In the genomic region with DNA sequence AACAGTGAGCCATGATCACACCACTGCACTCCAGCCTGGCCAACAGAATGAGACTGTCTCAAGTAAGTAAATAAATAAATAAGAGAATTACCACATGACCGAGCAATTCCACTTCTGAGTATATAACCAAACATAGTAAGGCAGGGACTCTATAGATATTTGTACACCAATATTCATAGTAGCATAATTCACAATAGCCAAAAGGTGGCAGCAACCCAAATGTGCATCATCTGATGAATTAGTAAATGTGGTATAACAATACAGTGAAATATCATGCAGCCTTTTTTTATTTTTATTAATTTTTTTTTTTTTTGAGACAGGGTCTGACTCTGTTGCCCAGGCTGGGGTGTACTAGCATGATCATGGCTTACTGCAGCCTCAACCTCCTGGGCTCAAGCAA, we compare ENCODE assay signal across 22 cellular contexts. TPM values are rescaled to one million over a fixed set of nuclear protein-coding genes. Genes with fewer than 3 reads are reported as not detected.
DNase-seq lines count a peak whose midpoint lies in the region; TF ChIP-seq lines count a peak whose summit lies in the region.
"Had no signal": no experiment of that assay in that cellular context is flagged by ENCODE, and none has a peak within 500 bp of the region (broad histone marks: within the 10 kb centered on the region; RNA-seq: fewer than 3 reads in every experiment).

No MANE protein-coding gene starts in this region.

- H4K91ac ChIP-seq in mesenchymal stem cell (ENCODE audit: low read length) = no peak overlapping the region

- no peak overlapping the region for H3K4me2 ChIP-seq in mesenchymal stem cell (ENCODE audit: low read length, poor library complexity, severe bottlenecking)

- no peak overlapping the region for H3K9ac ChIP-seq in mesenchymal stem cell (ENCODE audit: low read length)

- intact Hi-C loops in ovary (cut with DNase I) = no loop called here

- H2BK15ac ChIP-seq in mesenchymal stem cell (ENCODE audit: low read depth, poor library complexity, severe bottlenecking) = no peak overlapping the region

- DNase-seq in GM10266 (ENCODE audit: extremely low spot score) (no peak), NAMALWA (ENCODE audit: low spot score) (peak; percentile 15), astrocyte of the spinal cord (ENCODE audit: low read depth, low spot score) (peak; percentile 4), mesenchymal stem cell (peak; percentile 17), GM10248 (ENCODE audit: extremely low spot score) (no peak), substantia nigra (lab: John Stamatoyannopoulos, UW) (no peak), ovary (no peak)
- DNase-seq: activated B cell treated with CpG ODN at 0.5 μM for 24 hours; activated CD4-positive, alpha-beta T cell treated with anti-CD3 and anti-CD28 coated beads, Interleukin-2, amount 50 U/mL, for 48 hours; activated T-cell treated with anti-CD3 and anti-CD28 coated beads for 4 hours; amniotic stem cell; CD4-positive, alpha-beta memory T cell; DMS79 treated with DMSO at 0.1 percent for 48 hours; foreskin fibroblast; hippocampal formation; KBM-7; NCI-H1092; NCI-H2029 treated with DMSO at 0.1 percent for 48 hours; NCI-H345; psoas muscle; T-helper 9 cell; uterus had no signal

- WGBS in mesenchymal stem cell = no CpG with 5 or more reads among the region's 1 CpG
- WGBS in ovary, 3 donors = 75 to 88% (median 83%) methylated on average over 1 of the region's 1 CpG

- H2BK120ac ChIP-seq in mesenchymal stem cell (ENCODE audit: low read depth, low read length) = no peak overlapping the region

- no peaks in the 10 kb centered on the region for H3K27me3 ChIP-seq in mesenchymal stem cell (ENCODE audit: control insufficient read depth in 1 of 2, insufficient read depth in 1 of 2, low read length in 2 of 2)
- H3K27me3 ChIP-seq in ovary = no peaks in the 10 kb centered on the region
- H3K27me3 ChIP-seq: uterus had no signal

- H2AK5ac ChIP-seq in mesenchymal stem cell (ENCODE audit: low read length, severe bottlenecking) = no peak overlapping the region

- H3K4me3 ChIP-seq in astrocyte of the spinal cord (ENCODE audit: low read depth, low read length) (no peak overlapping the region), mesenchymal stem cell (ENCODE audit: insufficient read depth in 1 of 2, low read depth in 1 of 2, low read length in 2 of 2) (no peak overlapping the region), ovary (no peak overlapping the region)
- H3K4me3 ChIP-seq: psoas muscle, uterus had no signal

- H3K79me1 ChIP-seq in mesenchymal stem cell (replicated peaks; ENCODE audit: low read length, poor library complexity, severe bottlenecking) = peaks cover 4% of the 10 kb centered on the region

- no peak overlapping the region for H3K4ac ChIP-seq in mesenchymal stem cell (ENCODE audit: low read depth in 1 of 2, low read length in 2 of 2)

- H3K27ac ChIP-seq in mesenchymal stem cell (ENCODE audit: low read length, poor library complexity, severe bottlenecking) (no peak overlapping the region), substantia nigra (ENCODE audit: low read depth, low read length, poor library complexity, severe bottlenecking) (no peak overlapping the region), ovary (no peak overlapping the region)
- H3K27ac ChIP-seq: psoas muscle, uterus had no signal

- no peak overlapping the region for H3K23ac ChIP-seq in mesenchymal stem cell (ENCODE audit: low read length in 2 of 2)

- H2BK12ac ChIP-seq in mesenchymal stem cell (ENCODE audit: low read length in 2 of 2) = no peak overlapping the region

- H3K4me1 ChIP-seq in mesenchymal stem cell (ENCODE audit: control insufficient read depth, insufficient read depth, low read depth, low read length) = no peaks in the 10 kb centered on the region
- peaks cover 2% of the 10 kb centered on the region for H3K4me1 ChIP-seq in ovary (ENCODE audit: insufficient read depth)
- H3K4me1 ChIP-seq: psoas muscle, uterus had no signal

- in situ Hi-C loops in astrocyte of the spinal cord (cut with HindIII; ENCODE audit: low sequenced_read_pairs) = no loop called here

- H2BK5ac ChIP-seq in mesenchymal stem cell (ENCODE audit: low read depth, low read length, poor library complexity, severe bottlenecking) = no peak overlapping the region

- CTCF ChIA-PET in GM10248 (lab: Yijun Ruan, JAX) = interaction anchor here (1.8 kb wide), 1 partner anchor 15 kb away, joined by 4 read pairs; no protein-coding TSS in a partner anchor

- H3K14ac ChIP-seq in mesenchymal stem cell (ENCODE audit: low read length in 2 of 2) = no peak overlapping the region

- no peak for TF ChIP-seq POLR2A in ovary (IDR thresholded peaks at IDR 0.05)

- peak; percentile 3 for TF ChIP-seq CTCF in GM10266 (IDR thresholded peaks at IDR 0.05; ENCODE audit: control insufficient read depth, insufficient read depth, low read depth, missing control alignments)
- TF ChIP-seq CTCF in astrocyte of the spinal cord (IDR thresholded peaks at IDR 0.05; ENCODE audit: low read depth, low read length) = no peak
- no peak for TF ChIP-seq CTCF in GM10248 (IDR thresholded peaks at IDR 0.05; ENCODE audit: control extremely low read depth, extremely low read depth, low read depth, missing control alignments)
- TF ChIP-seq CTCF in ovary (IDR thresholded peaks at IDR 0.05) = no peak

- peaks cover 16 to 56% of the 10 kb centered on the region in 2 experiments for H3K36me3 ChIP-seq in mesenchymal stem cell (ENCODE audit: control insufficient read depth in 1 of 2, insufficient read depth in 2 of 2, low read depth in 1 of 2, low read length in 2 of 2)
- H3K36me3 ChIP-seq in ovary = no peaks in the 10 kb centered on the region

- POLR2A ChIA-PET in GM10248 (lab: Yijun Ruan, JAX) = interaction anchor here (0.7 kb wide), 1 partner anchor 11 kb away, joined by 4 read pairs; no protein-coding TSS in a partner anchor

- H3K9me3 ChIP-seq in mesenchymal stem cell (ENCODE audit: control insufficient read depth, low read length) (no peaks in the 10 kb centered on the region), ovary (no peaks in the 10 kb centered on the region)
- H3K9me3 ChIP-seq: psoas muscle, uterus had no signal

- H2AFZ ChIP-seq in mesenchymal stem cell (ENCODE audit: low read depth, low read length) = no peak overlapping the region

- no peak overlapping the region for H4K8ac ChIP-seq in mesenchymal stem cell (ENCODE audit: low read length)

- H3K18ac ChIP-seq in mesenchymal stem cell (ENCODE audit: low read depth in 1 of 2, low read length in 2 of 2) = no peak overlapping the region

- no peak for TF ChIP-seq EP300 in ovary (IDR thresholded peaks at IDR 0.05)

RNA-seq across cellular contexts. Expression of gene ALDH7A1, which starts 33.1 kb away (rescaled TPM):
- polyA plus RNA-seq in mesenchymal stem cell (2013, experiment 1 of 2) = 60.3 TPM
- 67.7 TPM for polyA plus RNA-seq in mesenchymal stem cell (2013, experiment 2 of 2)
- total RNA-seq in ovary = 100 to 1,000 TPM in 3 of 7 donors, 10 to 100 TPM in 4; 28.3 to 133 (median 99.2) TPM
- polyA plus RNA-seq in ovary = 100 to 1,000 TPM in 1 of 2 donors, 10 to 100 TPM in 1; 93.6 to 161 TPM

RNA-seq across cellular contexts. Expression of gene PHAX, which starts 38.8 kb away (rescaled TPM):
- polyA plus RNA-seq in mesenchymal stem cell (2013, experiment 1 of 2) = 34.7 TPM
- polyA plus RNA-seq in mesenchymal stem cell (2013, experiment 2 of 2) = 37.0 TPM
- 10 to 100 TPM; 25.8 to 37.1 (median 33.5) TPM for total RNA-seq in ovary
- 10 to 100 TPM; 24.1 to 63.7 TPM for polyA plus RNA-seq in ovary

Comparison
In these comparisons a context has a peak if more than half of its experiments do, and no peak if none do; other contexts are left out.
1. DNase-seq: peak in NAMALWA (single experiment), astrocyte of the spinal cord (single experiment) and mesenchymal stem cell (single experiment); none in GM10266 (single experiment), GM10248 (single experiment), substantia nigra (0 of 49) and ovary (0 of 5).